ENCODE assay signal across 8 cellular contexts in genomic region chr6:90216081-90216977, GRCh38.
DNase-seq lines count a peak whose midpoint lies in the region; ATAC-seq and TF ChIP-seq lines count a peak whose summit lies in the region.

No MANE protein-coding gene starts in this region.

- CTCF ChIA-PET in activated CD4-positive, alpha-beta T cell treated with anti-CD3 and anti-CD28 coated beads, Interleukin-2, amount 10 ng/mL, durations not matched to agents 7 days and 5 days (lab: Charles Lee), result interaction anchor here (0.5 to 2.3 kb wide), 12 partner anchors 10 to 409 kb away, joined by 3 to 10 read pairs (median 3); no protein-coding TSS in a partner anchor

- DNase-seq in stimulated activated CD4-positive, alpha-beta T cell treated with anti-CD3 and anti-CD28 coated beads, Interleukin-15, amount 100 ng/mL, for 24 hours, result peak; percentile 43
- no peak for DNase-seq in stimulated activated CD4-positive, alpha-beta T cell treated with anti-CD3 and anti-CD28 coated beads, Interleukin-12 subunit alpha, Interleukin-12 subunit beta, amount 100 ng/mL, for 4 hours
- peak; percentile 39 for DNase-seq in activated CD4-positive, alpha-beta T cell treated with anti-CD3 and anti-CD28 coated beads, Interleukin-2, amount 10 ng/mL, durations not matched to agents 7 days and 5 days
- DNase-seq in kidney tubule cell (ENCODE audit: low spot score) (peak; percentile 78), upper lobe of left lung (peak in 1 of 2 donors; percentile 35), foreskin melanocyte (no peak), cardiac septum (ENCODE audit: low spot score) (no peak)

- peak overlapping the region; percentile 11 for H3K4me3 Mint-ChIP-seq in activated CD4-positive, alpha-beta T cell treated with anti-CD3 and anti-CD28 coated beads, Interleukin-2, amount 10 ng/mL, durations not matched to agents 7 days and 5 days

- H3K4me1 ChIP-seq in upper lobe of left lung, result peaks cover 29 to 50% (median 43%) of the 10 kb centered on the region in 4 donors

- no peak for TF ChIP-seq EP300 in upper lobe of left lung (IDR thresholded peaks at IDR 0.05)

- intact Hi-C loops in cardiac septum (cut with DNase I), result loop anchor here (5.0 kb wide), 2 partner anchors 119 to 244 kb away; no protein-coding TSS in a partner anchor

- no peaks in the 10 kb centered on the region for H3K27me3 ChIP-seq in upper lobe of left lung

- no peaks in the 10 kb centered on the region for H3K27me3 Mint-ChIP-seq in activated CD4-positive, alpha-beta T cell treated with anti-CD3 and anti-CD28 coated beads, Interleukin-2, amount 10 ng/mL, durations not matched to agents 7 days and 5 days

- no peaks in the 10 kb centered on the region for H3K9me3 ChIP-seq in upper lobe of left lung

- POLR2A ChIA-PET in activated CD4-positive, alpha-beta T cell treated with anti-CD3 and anti-CD28 coated beads, Interleukin-2, amount 10 ng/mL, durations not matched to agents 7 days and 5 days (lab: Charles Lee), result no interaction called here

- H3K27ac ChIP-seq in upper lobe of left lung, result peak overlapping the region in 3 of 4 donors; percentile 42 to 72 (median 51)

- ATAC-seq in HG03354 (IDR thresholded peaks at IDR 0.05; ENCODE audit: poor library complexity, severe bottlenecking, unreplicated experiment), result peak; percentile 74
- no peak for ATAC-seq in upper lobe of left lung (ENCODE audit: low FRiP score in 2 of 2)

- peaks cover 37% of the 10 kb centered on the region for H3K36me3 Mint-ChIP-seq in activated CD4-positive, alpha-beta T cell treated with anti-CD3 and anti-CD28 coated beads, Interleukin-2, amount 10 ng/mL, durations not matched to agents 7 days and 5 days (ENCODE audit: low read depth)

- TF ChIP-seq CTCF in upper lobe of left lung (IDR thresholded peaks at IDR 0.05), result no peak

- WGBS in upper lobe of left lung, 2 donors, result 50 to 65% methylated on average over 10 to 14 of the region's 14 CpGs

- H3K27ac Mint-ChIP-seq in activated CD4-positive, alpha-beta T cell treated with anti-CD3 and anti-CD28 coated beads, Interleukin-2, amount 10 ng/mL, durations not matched to agents 7 days and 5 days, result no peak overlapping the region

- H3K36me3 ChIP-seq in upper lobe of left lung, result no peaks in the 10 kb centered on the region

- H3K4me3 ChIP-seq in upper lobe of left lung, result no peak overlapping the region

- no peak for TF ChIP-seq POLR2A in upper lobe of left lung (IDR thresholded peaks at IDR 0.05)

- H3K9me3 Mint-ChIP-seq in activated CD4-positive, alpha-beta T cell treated with anti-CD3 and anti-CD28 coated beads, Interleukin-2, amount 10 ng/mL, durations not matched to agents 7 days and 5 days, result peaks cover under 1% of the 10 kb centered on the region

- peaks cover 30% of the 10 kb centered on the region for H3K4me1 Mint-ChIP-seq in activated CD4-positive, alpha-beta T cell treated with anti-CD3 and anti-CD28 coated beads, Interleukin-2, amount 10 ng/mL, durations not matched to agents 7 days and 5 days

Comparison
In these comparisons a context has a peak if more than half of its experiments do, and no peak if none do; other contexts are left out.
1. DNase-seq: peak in stimulated activated CD4-positive, alpha-beta T cell treated with anti-CD3 and anti-CD28 coated beads, Interleukin-15, amount 100 ng/mL, for 24 hours (single experiment), activated CD4-positive, alpha-beta T cell treated with anti-CD3 and anti-CD28 coated beads, Interleukin-2, amount 10 ng/mL, durations not matched to agents 7 days and 5 days (single experiment) and kidney tubule cell (single experiment); none in stimulated activated CD4-positive, alpha-beta T cell treated with anti-CD3 and anti-CD28 coated beads, Interleukin-12 subunit alpha, Interleukin-12 subunit beta, amount 100 ng/mL, for 4 hours (single experiment), foreskin melanocyte (single experiment) and cardiac septum (single experiment).